1 cellular context compared by ENCODE assay signal in genomic region chr1:63677497-63677896, GRCh38.
TF ChIP-seq lines count a peak whose summit lies in the region.

No MANE protein-coding gene starts in this region.

TF ChIP-seq in GM23338, 12 proteins besides CTCF, POLR2A, EP300 and RAD21 (continued from another document):
- no peak for TF ChIP-seq ZNF462 (CRISPR knock-in tag; IDR thresholded peaks at IDR 0.05)
- no peak for TF ChIP-seq ZNF331 (CRISPR knock-in tag; IDR thresholded peaks at IDR 0.05; ENCODE audit: low read depth)
- no peak for TF ChIP-seq POLR2AphosphoS5 (IDR thresholded peaks at IDR 0.05; ENCODE audit: low read depth)
